ENCODE assay signal across 8 cellular contexts in genomic region chr1:175192630-175193338, GRCh38. TPM values are rescaled to one million over a fixed set of nuclear protein-coding genes. Genes with fewer than 3 reads are reported as not detected.
A peak's percentile ranks its signal among the peaks of the same experiment; 100 is the strongest.
DNase-seq lines count a peak whose midpoint lies in the region; ATAC-seq and TF ChIP-seq lines count a peak whose summit lies in the region.

TSS of gene KIAA0040 (minus strand) at chr1:175192776. CDS start at chr1:175161013, 31,763 bp downstream.

- peak within 1 kb of the TSS; percentile 91 for H3K27ac Mint-ChIP-seq in activated T-cell treated with anti-CD3 and anti-CD28 coated beads, Interleukin-2, amount 50 U/mL, for 72 hours

- H3K27ac ChIP-seq in PC-9 (peak within 1 kb of the TSS; percentile 77), neuronal stem cell (replicated peaks; ENCODE audit: low read length) (no peak within 1 kb of the TSS), thymus (ENCODE audit: low read depth) (peak within 1 kb of the TSS; percentile 89)

- H3K4me1 ChIP-seq in BE2C (no peaks in the 10 kb centered on the region), PC-9 (replicated peaks; ENCODE audit: insufficient read depth) (peaks cover 33% of the 10 kb centered on the region), neuronal stem cell (ENCODE audit: control insufficient read depth in 2 of 2, insufficient read depth in 1 of 2, low read depth in 1 of 2, low read length in 2 of 2) (peaks cover 4 to 6% of the 10 kb centered on the region in 2 donors), thymus (ENCODE audit: control insufficient read depth, insufficient read depth, low read length) (peaks cover 40% of the 10 kb centered on the region)

- H3K4me1 Mint-ChIP-seq in activated T-cell treated with anti-CD3 and anti-CD28 coated beads, Interleukin-2, amount 50 U/mL, for 72 hours (ENCODE audit: low read depth): peaks cover 43% of the 10 kb centered on the region

- no TSS peak for BruUV-seq in PC-9 (replicated peaks; lab: Mats Ljungman, UMichigan)

- no peaks in the 10 kb centered on the region for H3K9me2 ChIP-seq in PC-9 (ENCODE audit: insufficient read depth)

- H2BK120ac ChIP-seq in neuronal stem cell (ENCODE audit: low read depth, low read length): no peak within 1 kb of the TSS

- H3K79me2 ChIP-seq in PC-9 (ENCODE audit: low read depth): peaks cover 16% of the 10 kb centered on the region

- H3K9me3 ChIP-seq in BE2C (no peaks in the 10 kb centered on the region), PC-9 (ENCODE audit: insufficient read depth, low read depth) (no peaks in the 10 kb centered on the region), neuronal stem cell (replicated peaks in 1 of 2; ENCODE audit: control insufficient read depth in 2 of 2, insufficient read depth in 1 of 2, low read depth in 1 of 2, low read length in 2 of 2) (no peaks in the 10 kb centered on the region), thymus (ENCODE audit: control insufficient read depth) (no peaks in the 10 kb centered on the region)

- DNase-seq in BE2C: peak; percentile 41
- DNase-seq in PC-9: peak; percentile 83 to 84
- peak; percentile 68 to 72 for DNase-seq in activated T-cell treated with anti-CD3 and anti-CD28 coated beads, Interleukin-2, amount 50 U/mL, for 72 hours
- DNase-seq in fibroblast of villous mesenchyme (ENCODE audit: low read depth): peak; percentile 22
- peak; percentile 30 for DNase-seq in neuronal stem cell (ENCODE audit: low spot score)

- peaks cover 23% of the 10 kb centered on the region for H3F3A ChIP-seq in PC-9 (ENCODE audit: insufficient read depth, low read depth)

- no peaks in the 10 kb centered on the region for H4K20me1 ChIP-seq in PC-9 (ENCODE audit: insufficient read depth)

- no peak within 1 kb of the TSS for H2AK5ac ChIP-seq in neuronal stem cell (ENCODE audit: low read depth, low read length)

- TF ChIP-seq CTCF in BE2C (IDR thresholded peaks at IDR 0.05; ENCODE audit: low read depth, low read length) (no peak), PC-9 (conservative IDR thresholded peaks at IDR 0.05) (no peak; the same call in 1 of the 2 replicates), fibroblast of villous mesenchyme (IDR thresholded peaks at IDR 0.05; ENCODE audit: insufficient read depth, low read depth, low read length) (no peak)

- H3K4me3 ChIP-seq in BE2C (ENCODE audit: low read depth, low read length): peak within 1 kb of the TSS; percentile 49
- H3K4me3 ChIP-seq in PC-9: peak within 1 kb of the TSS; percentile 98
- peak within 1 kb of the TSS; percentile 62 for H3K4me3 ChIP-seq in fibroblast of villous mesenchyme (ENCODE audit: low read depth, low read length)
- peak within 1 kb of the TSS; percentile 33 to 79 for H3K4me3 ChIP-seq in neuronal stem cell (ENCODE audit: low read length in 2 of 2)
- peak within 1 kb of the TSS; percentile 85 for H3K4me3 ChIP-seq in thymus (ENCODE audit: low read length)

- POLR2A ChIA-PET in PC-9 (lab: Charles Lee; ENCODE audit: unreplicated experiment): interaction anchor here (0.6 kb wide), 2 partner anchors 29 kb away, joined by 4 to 7 read pairs; no protein-coding TSS in a partner anchor

- H3K27me3 ChIP-seq in BE2C (peaks cover 22% of the 10 kb centered on the region), PC-9 (ENCODE audit: insufficient read depth, low read depth) (no peaks in the 10 kb centered on the region), neuronal stem cell (ENCODE audit: control insufficient read depth in 3 of 3, insufficient read depth in 3 of 3, low read depth in 1 of 3, low read length in 3 of 3) (peaks cover 0 to 57% (median 34%) of the 10 kb centered on the region in 3 experiments), thymus (ENCODE audit: control insufficient read depth, insufficient read depth) (no peaks in the 10 kb centered on the region)

- H3K9me3 Mint-ChIP-seq in activated T-cell treated with anti-CD3 and anti-CD28 coated beads, Interleukin-2, amount 50 U/mL, for 72 hours: no peaks in the 10 kb centered on the region

- no peak within 1 kb of the TSS for H3K9ac ChIP-seq in neuronal stem cell (ENCODE audit: low read depth, low read length, poor library complexity)

- peak within 1 kb of the TSS; percentile 89 for H3K4me2 ChIP-seq in PC-9
- peak within 1 kb of the TSS; percentile 89 for H3K4me2 ChIP-seq in neuronal stem cell (ENCODE audit: insufficient read depth, low read length, poor library complexity, severe bottlenecking)

- H4K91ac ChIP-seq in neuronal stem cell (ENCODE audit: low read depth, low read length, poor library complexity): no peak within 1 kb of the TSS

- H3K36me3 Mint-ChIP-seq in activated T-cell treated with anti-CD3 and anti-CD28 coated beads, Interleukin-2, amount 50 U/mL, for 72 hours (ENCODE audit: insufficient read depth in 2 of 2): peaks cover 3 to 5% of the 10 kb centered on the region in 2 donors

- no peak within 1 kb of the TSS for H3K14ac ChIP-seq in neuronal stem cell (ENCODE audit: low read length)

- no peaks in the 10 kb centered on the region for H3K27me3 Mint-ChIP-seq in activated T-cell treated with anti-CD3 and anti-CD28 coated beads, Interleukin-2, amount 50 U/mL, for 72 hours (ENCODE audit: low read depth)

- peak within 1 kb of the TSS; percentile 84 to 95 for H3K4me3 Mint-ChIP-seq in activated T-cell treated with anti-CD3 and anti-CD28 coated beads, Interleukin-2, amount 50 U/mL, for 72 hours

- no peak within 1 kb of the TSS for H3K4ac ChIP-seq in neuronal stem cell (ENCODE audit: low read length)

- H4K8ac ChIP-seq in neuronal stem cell (ENCODE audit: low read depth, low read length): no peak within 1 kb of the TSS

- H2AFZ ChIP-seq in PC-9 (peak within 1 kb of the TSS; percentile 95), neuronal stem cell (ENCODE audit: low read length) (peak within 1 kb of the TSS; percentile 88)

- no peak within 1 kb of the TSS for H2BK12ac ChIP-seq in neuronal stem cell (ENCODE audit: low read length)

- peak; percentile 32 for ATAC-seq in GM19043 (IDR thresholded peaks at IDR 0.05; ENCODE audit: low read depth, unreplicated experiment)
- ATAC-seq in HG03280 (IDR thresholded peaks at IDR 0.05; ENCODE audit: unreplicated experiment): peak; percentile 41
- peak; percentile 74 to 80 for ATAC-seq in activated T-cell treated with anti-CD3 and anti-CD28 coated beads, Interleukin-2, amount 50 U/mL, for 72 hours (replicated peaks in 1 of 2)

- H3K36me3 ChIP-seq in BE2C (no peaks in the 10 kb centered on the region), PC-9 (ENCODE audit: low read depth) (0 out of 2 replicates have a peak, but pooled peaks cover 3% of the 10 kb centered on the region), neuronal stem cell (replicated peaks in 1 of 2; ENCODE audit: control insufficient read depth in 2 of 2, insufficient read depth in 2 of 2, low read length in 2 of 2) (no peaks in the 10 kb centered on the region), thymus (ENCODE audit: control insufficient read depth, insufficient read depth) (no peaks in the 10 kb centered on the region)

- H2BK5ac ChIP-seq in neuronal stem cell (ENCODE audit: low read length): no peak within 1 kb of the TSS

- no peak within 1 kb of the TSS for H2BK15ac ChIP-seq in neuronal stem cell (ENCODE audit: low read length)

- CTCF ChIA-PET in PC-9 (lab: Charles Lee): interaction anchor here (0.9 kb wide), 1 partner anchor 41 kb away, joined by 3 read pairs; no protein-coding TSS in a partner anchor

- peak within 1 kb of the TSS; percentile 63 for H3K18ac ChIP-seq in neuronal stem cell (ENCODE audit: low read length)

- no peaks in the 10 kb centered on the region for H3K79me1 ChIP-seq in neuronal stem cell (ENCODE audit: low read depth, low read length)

- WGBS in neuronal stem cell (ENCODE audit: extremely low coverage in 2 of 2, insufficient read length in 2 of 2, insufficient replicate concordance in 1 of 2), 2 donors: no CpG with 5 or more reads among the region's 54 CpGs
- 1% methylated on average over 54 of the region's 54 CpGs for WGBS in thymus

- intact Hi-C loops in PC-9 (cut with micrococcal nuclease; ENCODE audit: unreplicated experiment): loop anchor here (1.0 to 10.0 kb wide), 4 partner anchors 34 to 1014 kb away; partner anchors contain the start of gene COP1

- H3K23ac ChIP-seq in neuronal stem cell (ENCODE audit: low read depth, low read length, poor library complexity): peak within 1 kb of the TSS; percentile 77

RNA-seq across cellular contexts. Expression of gene KIAA0040, which starts in this region (rescaled TPM):
- polyA plus RNA-seq in BE2C (2012; ENCODE audit: insufficient read depth, insufficient read length, low read depth): not detected
- total RNA-seq in PC-9 (2021) (8.8 and 9.5 TPM in 2 replicates), fibroblast of villous mesenchyme (under 0.01 and 0.64 TPM in 2 replicates)
- total RNA-seq in activated T-cell treated with anti-CD3 and anti-CD28 coated beads, Interleukin-2, amount 50 U/mL, for 72 hours: 10 to 100 TPM; 33.4 to 37.4 TPM
- polyA plus RNA-seq in neuronal stem cell (2013, experiment 1 of 2): not detected
- 0.01 TPM for polyA plus RNA-seq in neuronal stem cell (2013, experiment 2 of 2)
- 12.7 TPM for polyA plus RNA-seq in thymus

Comparison
In these comparisons a context has a peak if more than half of its experiments do, and no peak if none do; other contexts are left out.
1. Peak in DNase-seq and H3K4me3 ChIP-seq in fibroblast of villous mesenchyme; RNA of the gene not detected or under 1 TPM.
2. DNase-seq: peak in every context shown above with its lines; median percentile 84 in PC-9; 70 in activated T-cell treated with anti-CD3 and anti-CD28 coated beads, Interleukin-2, amount 50 U/mL, for 72 hours; 41 in BE2C; 30 in neuronal stem cell; 22 in fibroblast of villous mesenchyme.